Comparison of ENCODE assay signal across 1 cellular context in genomic region chr1:151945725-151946365, GRCh38.
TF ChIP-seq lines count a peak whose summit lies in the region.

No MANE protein-coding gene starts in this region.

TF ChIP-seq in H1, 55 proteins besides CTCF, POLR2A, EP300 and RAD21 (continued from another document):
- TF ChIP-seq ZNF274 (IDR thresholded peaks at IDR 0.05; ENCODE audit: borderline replicate concordance, extremely low read depth, low read length), result no peak
- no peak for TF ChIP-seq BCL11A (IDR thresholded peaks at IDR 0.05; ENCODE audit: low read depth in 2 of 2, low read length in 2 of 2)
- TF ChIP-seq TBP (IDR thresholded peaks at IDR 0.05; ENCODE audit: low read depth, low read length), result no peak
- no peak for TF ChIP-seq HDAC6 (IDR thresholded peaks at IDR 0.05; ENCODE audit: low read depth, low read length)
- 0 out of 2 replicates have a peak, but pooled peaks have one; percentile 48 for TF ChIP-seq JUN (IDR thresholded peaks at IDR 0.05; ENCODE audit: low read depth, low read length)
- no peak for TF ChIP-seq CHD2 (IDR thresholded peaks at IDR 0.05; ENCODE audit: low read length)
